In genomic region chr10:120473593-120473992, GRCh38 we compare ENCODE assay signal across 20 cellular contexts. TPM values are rescaled to one million over a fixed set of nuclear protein-coding genes. Genes with fewer than 3 reads are reported as not detected.
A peak's percentile ranks its signal among the peaks of the same experiment; 100 is the strongest.
DNase-seq lines count a peak whose midpoint lies in the region; ATAC-seq, FAIRE-seq and TF ChIP-seq lines count a peak whose summit lies in the region.
"Had no signal": no experiment of that assay in that cellular context is flagged by ENCODE, and none has a peak within 500 bp of the region (broad histone marks: within the 10 kb centered on the region; RNA-seq: fewer than 3 reads in every experiment).

No MANE protein-coding gene starts in this region.

- no peak overlapping the region for H2AFZ ChIP-seq in endothelial cell of umbilical vein (ENCODE audit: low read depth, low read length)
- no peak overlapping the region for H2AFZ ChIP-seq in GM23338
- H2AFZ ChIP-seq: parathyroid adenoma had no signal

- no peaks in the 10 kb centered on the region for H3K36me3 ChIP-seq in endothelial cell of umbilical vein (ENCODE audit: control insufficient read depth in 2 of 2, extremely low read depth in 1 of 2, insufficient read depth in 2 of 2, low read length in 2 of 2)
- H3K36me3 ChIP-seq in GM23338 (ENCODE audit: insufficient read depth): no peaks in the 10 kb centered on the region
- H3K36me3 ChIP-seq: HAP-1, uterus had no signal

- H3K4me3 Mint-ChIP-seq in GM23338: no peak overlapping the region
- H3K4me3 Mint-ChIP-seq: natural killer cell had no signal

- ATAC-seq in GM18907 (IDR thresholded peaks at IDR 0.05; ENCODE audit: unreplicated experiment) (peak; percentile 67), GM21529 (IDR thresholded peaks at IDR 0.05; ENCODE audit: unreplicated experiment) (peak; percentile 68), HG03520 (IDR thresholded peaks at IDR 0.05; ENCODE audit: unreplicated experiment) (peak; percentile 77), GM23338 (no peak)
- ATAC-seq: natural killer cell, Panc1 had no signal

- dilution Hi-C loops in endothelial cell of umbilical vein (cut with MboI; ENCODE audit: extremely low pct_ligation_motif_present, low sequenced_read_pairs): no loop called here

- H3K27ac Mint-ChIP-seq in GM23338: no peak overlapping the region
- H3K27ac Mint-ChIP-seq: natural killer cell had no signal

- H3K9me3 Mint-ChIP-seq in GM23338: peaks cover 4% of the 10 kb centered on the region; the same call in 2 of the 3 replicates

- POLR2A ChIA-PET in endothelial cell of umbilical vein (lab: Charles Lee): no interaction called here

- no peaks in the 10 kb centered on the region for H3F3A ChIP-seq in GM23338 (replicated peaks; ENCODE audit: low read depth)

- H3K27me3 Mint-ChIP-seq in GM23338 (ENCODE audit: insufficient read depth, low read depth, poor library complexity): no peaks in the 10 kb centered on the region

- H3K4me3 ChIP-seq in endothelial cell of umbilical vein (replicated peaks in 1 of 3; ENCODE audit: insufficient read depth in 1 of 3, low read depth in 1 of 3, low read length in 3 of 3) (no peak overlapping the region), GM23338 (no peak overlapping the region)
- H3K4me3 ChIP-seq: HAP-1, uterus had no signal

- TF ChIP-seq CTCF in endothelial cell of umbilical vein (IDR thresholded peaks at IDR 0.05; ENCODE audit: extremely low read depth in 1 of 2, insufficient read depth in 1 of 2, low read depth in 1 of 2, low read length in 2 of 2): no peak
- TF ChIP-seq CTCF in GM23338 (conservative IDR thresholded peaks at IDR 0.05; ENCODE audit: low read depth in 2 of 2): no peak

- no peaks in the 10 kb centered on the region; the same call in 2 of the 3 replicates for H3K36me3 Mint-ChIP-seq in GM23338 (ENCODE audit: low read depth)

- H3K27ac ChIP-seq in endothelial cell of umbilical vein (ENCODE audit: insufficient read depth, low read depth, low read length): no peak overlapping the region
- no peak overlapping the region for H3K27ac ChIP-seq in GM23338 (ENCODE audit: low read depth)
- H3K27ac ChIP-seq: parathyroid adenoma, uterus had no signal

- H3K9me3 ChIP-seq in endothelial cell of umbilical vein (replicated peaks; ENCODE audit: control insufficient read depth, insufficient read depth, low read length): no peaks in the 10 kb centered on the region
- H3K9me3 ChIP-seq: HAP-1, uterus had no signal

- H4K20me1 ChIP-seq in endothelial cell of umbilical vein (replicated peaks; ENCODE audit: control insufficient read depth, extremely low read depth, insufficient read depth, low read length) (no peaks in the 10 kb centered on the region), GM23338 (replicated peaks; ENCODE audit: insufficient read depth) (no peaks in the 10 kb centered on the region)

- no peaks in the 10 kb centered on the region for H3K27me3 ChIP-seq in endothelial cell of umbilical vein (ENCODE audit: control insufficient read depth in 2 of 2, insufficient read depth in 2 of 2, low read length in 2 of 2)
- no peaks in the 10 kb centered on the region for H3K27me3 ChIP-seq in GM23338 (ENCODE audit: insufficient read depth)
- H3K27me3 ChIP-seq: uterus had no signal

- H3K4me1 Mint-ChIP-seq in GM23338: no peaks in the 10 kb centered on the region
- H3K4me1 Mint-ChIP-seq: natural killer cell had no signal

- H3K79me2 ChIP-seq in endothelial cell of umbilical vein (ENCODE audit: control insufficient read depth, insufficient read depth, low read length): peaks cover 7% of the 10 kb centered on the region
- no peaks in the 10 kb centered on the region for H3K79me2 ChIP-seq in GM23338 (replicated peaks; ENCODE audit: insufficient read depth)
- H3K79me2 ChIP-seq: parathyroid adenoma had no signal

- no peaks in the 10 kb centered on the region for H3K9me1 ChIP-seq in endothelial cell of umbilical vein (replicated peaks; ENCODE audit: control insufficient read depth, extremely low read depth, insufficient read depth, low read length)

- intact Hi-C loops in endothelial cell of umbilical vein (cut with micrococcal nuclease): no loop called here

- no peak for DNase-seq in endothelial cell of umbilical vein (ENCODE audit: low read depth, low spot score)
- DNase-seq in GM23338 (ENCODE audit: low spot score): no peak
- no peak for DNase-seq in middle frontal gyrus (ENCODE audit: extremely low spot score, low spot score)
- DNase-seq in GDM1 (lab: John Stamatoyannopoulos, UW): no peak
- DNase-seq: activated effector memory CD4-positive, alpha-beta T cell treated with anti-CD3 and anti-CD28 coated beads, Interleukin-2, amount 50 U/mL, for 16 hours; foreskin fibroblast; mesenchymal stem cell; natural killer cell; NCI-H2029 treated with DMSO at 0.1 percent for 48 hours; NCI-H526 treated with DMSO at 0.1 percent for 48 hours; stimulated activated CD4-positive, alpha-beta T cell treated with anti-CD3 and anti-CD28 coated beads, Interleukin-2, amount 100 ng/mL, for 48 hours; uterus had no signal

- H3K9ac ChIP-seq in endothelial cell of umbilical vein (replicated peaks; ENCODE audit: extremely low read depth, insufficient read depth, low read length): no peak overlapping the region
- H3K9ac ChIP-seq: parathyroid adenoma had no signal

- no TSS peak for BruUV-seq in endothelial cell of umbilical vein (replicated peaks; lab: Mats Ljungman, UMichigan)

- FAIRE-seq in endothelial cell of umbilical vein (lab: Jason Lieb, UNC): peak; percentile 50
- FAIRE-seq: bronchial epithelial cell had no signal

- H3K4me2 ChIP-seq in endothelial cell of umbilical vein (ENCODE audit: insufficient read depth, low read length) (no peak overlapping the region), GM23338 (no peak overlapping the region)

- H3K4me1 ChIP-seq in endothelial cell of umbilical vein (ENCODE audit: control insufficient read depth, extremely low read depth, insufficient read depth, low read length) (peaks cover 18% of the 10 kb centered on the region), GM23338 (ENCODE audit: insufficient read depth) (no peaks in the 10 kb centered on the region)
- H3K4me1 ChIP-seq: HAP-1, parathyroid adenoma, uterus had no signal

- TF ChIP-seq POLR2A in endothelial cell of umbilical vein (IDR thresholded peaks at IDR 0.05; ENCODE audit: low read depth, low read length): no peak

- peaks cover 3% of the 10 kb centered on the region; the same call in 1 of the 2 replicates for H3K9me2 ChIP-seq in GM23338 (ENCODE audit: insufficient read depth)

- CTCF ChIA-PET in endothelial cell of umbilical vein (lab: Charles Lee): no interaction called here

TF ChIP-seq in endothelial cell of umbilical vein, 7 proteins besides CTCF, POLR2A, EP300 and RAD21:
- no peak for TF ChIP-seq FOS (IDR thresholded peaks at IDR 0.05; ENCODE audit: borderline replicate concordance, insufficient read depth, low read length)
- TF ChIP-seq EZH2 (IDR thresholded peaks at IDR 0.05; ENCODE audit: borderline replicate concordance, low read depth, low read length, severe bottlenecking): no peak
- no peak for TF ChIP-seq POLR2AphosphoS5 (IDR thresholded peaks at IDR 0.05; ENCODE audit: insufficient read depth, low read depth, low read length)
- no peak for TF ChIP-seq MYC (IDR thresholded peaks at IDR 0.05; ENCODE audit: low read depth, low read length)

TF ChIP-seq in GM23338, 12 proteins besides CTCF, POLR2A, EP300 and RAD21 (continues in another document):
- TF ChIP-seq CREB1 (CRISPR knock-in tag; IDR thresholded peaks at IDR 0.05; ENCODE audit: low read depth) (no peak), ZNF114 (CRISPR knock-in tag; IDR thresholded peaks at IDR 0.05) (no peak), STAT1 (IDR thresholded peaks at IDR 0.05; ENCODE audit: unreplicated experiment) (no peak), EZH2phosphoT487 (IDR thresholded peaks at IDR 0.05; ENCODE audit: unreplicated experiment) (no peak), ZNF331 (CRISPR knock-in tag; IDR thresholded peaks at IDR 0.05; ENCODE audit: low read depth) (no peak), JUNB (IDR thresholded peaks at IDR 0.05; ENCODE audit: unreplicated experiment) (no peak), EZH2 (IDR thresholded peaks at IDR 0.05; ENCODE audit: low read depth, unreplicated experiment) (no peak), ETS1 (IDR thresholded peaks at IDR 0.05) (no peak)

RNA-seq across cellular contexts. Expression of gene PLPP4, which starts 16.6 kb away (rescaled TPM):
- total RNA-seq in endothelial cell of umbilical vein: 15.5 and 17.1 TPM in 2 replicates
- 33.0 and 36.4 TPM in 2 replicates for polyA plus RNA-seq in endothelial cell of umbilical vein
- 30.4 and 32.4 TPM in 2 replicates for polyA plus RNA-seq in endothelial cell of umbilical vein (2011; cell fraction: cytosol; rRNA removed)
- polyA plus RNA-seq in endothelial cell of umbilical vein (2011; cell fraction: nucleus; rRNA removed): 34.5 and 41.4 TPM in 2 replicates
- 37.3 and 39.5 TPM in 2 replicates for polyA plus RNA-seq in endothelial cell of umbilical vein (2012)
- polyA minus RNA-seq in endothelial cell of umbilical vein: 22.8 and 24.2 TPM in 2 replicates
- not detected for polyA minus RNA-seq in endothelial cell of umbilical vein (2011; cell fraction: cytosol; rRNA and poly(A)+ RNA removed)
- polyA minus RNA-seq in endothelial cell of umbilical vein (2011; cell fraction: nucleus; rRNA and poly(A)+ RNA removed): 19.6 and 22.1 TPM in 2 replicates
- total RNA-seq in GM23338 (2014; rRNA removed; shearing (Covaris generic)): 0.31 TPM in 1 of 2 replicates, not detected in the other
- 0.24 and 0.42 TPM in 2 replicates for polyA plus RNA-seq in GM23338 (2016; fragmentation: Nextera tagmentation; extraction: Ambion mirVana)
- total RNA-seq: natural killer cell had no signal
- polyA plus RNA-seq: adipose tissue had no signal

Comparison
In these comparisons a context has a peak if more than half of its experiments do, and no peak if none do; other contexts are left out.
1. RNA of gene PLPP4, which starts 16.6 kb away (total RNA-seq): 15.5 to 17.1 TPM in endothelial cell of umbilical vein; 0.31 TPM in GM23338; every median in the first group is over 10 times any median in the second.